Comparison of ENCODE assay signal across 1 cellular context in genomic region chr5:150045512-150045911, GRCh38.
A peak's percentile ranks its signal among the peaks of the same experiment; 100 is the strongest.
TF ChIP-seq lines count a peak whose summit lies in the region.

No MANE protein-coding gene starts in this region.

TF ChIP-seq in K562, 482 proteins besides CTCF, POLR2A, EP300 and RAD21:
- TF ChIP-seq RBM25 (IDR thresholded peaks at IDR 0.05; ENCODE audit: low read depth, low read length, severe bottlenecking) (no peak), NFRKB (IDR thresholded peaks at IDR 0.05; ENCODE audit: low read depth) (no peak)
- TF ChIP-seq, protein P1, sequence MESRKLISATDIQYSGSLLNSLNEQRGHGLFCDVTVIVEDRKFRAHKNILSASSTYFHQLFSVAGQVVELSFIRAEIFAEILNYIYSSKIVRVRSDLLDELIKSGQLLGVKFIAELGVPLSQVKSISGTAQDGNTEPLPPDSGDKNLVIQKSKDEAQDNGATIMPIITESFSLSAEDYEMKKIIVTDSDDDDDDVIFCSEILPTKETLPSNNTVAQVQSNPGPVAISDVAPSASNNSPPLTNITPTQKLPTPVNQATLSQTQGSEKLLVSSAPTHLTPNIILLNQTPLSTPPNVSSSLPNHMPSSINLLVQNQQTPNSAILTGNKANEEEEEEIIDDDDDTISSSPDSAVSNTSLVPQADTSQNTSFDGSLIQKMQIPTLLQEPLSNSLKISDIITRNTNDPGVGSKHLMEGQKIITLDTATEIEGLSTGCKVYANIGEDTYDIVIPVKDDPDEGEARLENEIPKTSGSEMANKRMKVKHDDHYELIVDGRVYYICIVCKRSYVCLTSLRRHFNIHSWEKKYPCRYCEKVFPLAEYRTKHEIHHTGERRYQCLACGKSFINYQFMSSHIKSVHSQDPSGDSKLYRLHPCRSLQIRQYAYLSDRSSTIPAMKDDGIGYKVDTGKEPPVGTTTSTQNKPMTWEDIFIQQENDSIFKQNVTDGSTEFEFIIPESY (CRISPR knock-in tag; IDR thresholded peaks at IDR 0.05): peak; percentile 54; the same call in 1 of the 2 replicates
- TF ChIP-seq, protein P2, sequence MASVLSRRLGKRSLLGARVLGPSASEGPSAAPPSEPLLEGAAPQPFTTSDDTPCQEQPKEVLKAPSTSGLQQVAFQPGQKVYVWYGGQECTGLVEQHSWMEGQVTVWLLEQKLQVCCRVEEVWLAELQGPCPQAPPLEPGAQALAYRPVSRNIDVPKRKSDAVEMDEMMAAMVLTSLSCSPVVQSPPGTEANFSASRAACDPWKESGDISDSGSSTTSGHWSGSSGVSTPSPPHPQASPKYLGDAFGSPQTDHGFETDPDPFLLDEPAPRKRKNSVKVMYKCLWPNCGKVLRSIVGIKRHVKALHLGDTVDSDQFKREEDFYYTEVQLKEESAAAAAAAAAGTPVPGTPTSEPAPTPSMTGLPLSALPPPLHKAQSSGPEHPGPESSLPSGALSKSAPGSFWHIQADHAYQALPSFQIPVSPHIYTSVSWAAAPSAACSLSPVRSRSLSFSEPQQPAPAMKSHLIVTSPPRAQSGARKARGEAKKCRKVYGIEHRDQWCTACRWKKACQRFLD (CRISPR knock-in tag; IDR thresholded peaks at IDR 0.05): 0 out of 2 replicates have a peak, but pooled peaks have one; percentile 26
TF ChIP-seq in K562: peak in this region for 2.
